Comparison of ENCODE assay signal across 15 cellular contexts in genomic region chr4:119297795-119298194, GRCh38. TPM values are rescaled to one million over a fixed set of nuclear protein-coding genes. Genes with fewer than 3 reads are reported as not detected.
A peak's percentile ranks its signal among the peaks of the same experiment; 100 is the strongest.
DNase-seq lines count a peak whose midpoint lies in the region; ATAC-seq and TF ChIP-seq lines count a peak whose summit lies in the region.
"Had no signal": no experiment of that assay in that cellular context is flagged by ENCODE, and none has a peak within 500 bp of the region (broad histone marks: within the 10 kb centered on the region; RNA-seq: fewer than 3 reads in every experiment).

No MANE protein-coding gene starts in this region.

- H3K27me3 ChIP-seq in cardiac muscle cell (no peaks in the 10 kb centered on the region), upper lobe of right lung (no peaks in the 10 kb centered on the region)
- H3K27me3 ChIP-seq: pancreas had no signal

- TF ChIP-seq CTCF in cardiac muscle cell (IDR thresholded peaks at IDR 0.05; ENCODE audit: low read depth, low read length) (no peak), upper lobe of right lung (IDR thresholded peaks at IDR 0.05) (no peak)

- intact Hi-C loops in Right ventricle myocardium superior (cut with DNase I) (no loop called here), upper lobe of right lung (cut with DNase I) (no loop called here)

- H3K4me1 ChIP-seq in cardiac muscle cell (ENCODE audit: low read depth) = peaks cover 6% of the 10 kb centered on the region
- peaks cover 23% of the 10 kb centered on the region for H3K4me1 ChIP-seq in upper lobe of right lung

- H3K36me3 Mint-ChIP-seq in activated T-helper 17 cell treated with anti-CD3 and anti-CD28 coated beads, Interleukin-2, amount 50 U/mL, for 72 hours (ENCODE audit: low read depth) = peaks cover 62% of the 10 kb centered on the region
- peaks cover 3 to 13% (median 11%) of the 10 kb centered on the region in 3 donors for H3K36me3 Mint-ChIP-seq in immature natural killer cell

- H3K27ac ChIP-seq in cardiac muscle cell (peak overlapping the region; percentile 92), upper lobe of right lung (no peak overlapping the region)
- H3K27ac ChIP-seq: pancreas had no signal

- peaks cover 9% of the 10 kb centered on the region for H3K4me1 Mint-ChIP-seq in activated T-helper 17 cell treated with anti-CD3 and anti-CD28 coated beads, Interleukin-2, amount 50 U/mL, for 72 hours
- H3K4me1 Mint-ChIP-seq in immature natural killer cell = peaks cover 36 to 53% of the 10 kb centered on the region in 2 donors

- H3K36me3 ChIP-seq in cardiac muscle cell (peaks cover 18% of the 10 kb centered on the region), upper lobe of right lung (peaks cover 40% of the 10 kb centered on the region)

- no peaks in the 10 kb centered on the region for H3K27me3 Mint-ChIP-seq in activated T-helper 17 cell treated with anti-CD3 and anti-CD28 coated beads, Interleukin-2, amount 50 U/mL, for 72 hours
- peaks cover 9 to 10% (median 9%) of the 10 kb centered on the region in 3 donors for H3K27me3 Mint-ChIP-seq in immature natural killer cell (ENCODE audit: low read depth in 3 of 3)

- DNase-seq in cardiac muscle cell (ENCODE audit: low read depth in 1 of 2, low spot score in 1 of 2) (no peak), Right ventricle myocardium superior (no peak), immature natural killer cell (no peak), upper lobe of right lung (no peak)
- DNase-seq: C1 segment of cervical spinal cord; NCI-H1694; NCI-H774; pancreas; stimulated activated CD4-positive, alpha-beta T cell treated with anti-CD3 and anti-CD28 coated beads, Interleukin-4, amount 100 ng/mL, for 1 hour had no signal

- no peaks in the 10 kb centered on the region for H3K9me3 Mint-ChIP-seq in activated T-helper 17 cell treated with anti-CD3 and anti-CD28 coated beads, Interleukin-2, amount 50 U/mL, for 72 hours
- H3K9me3 Mint-ChIP-seq in immature natural killer cell = no peaks in the 10 kb centered on the region

- H3K4me3 ChIP-seq in cardiac muscle cell = peak overlapping the region; percentile 76
- H3K4me3 ChIP-seq in upper lobe of right lung = peak overlapping the region; percentile 90

- H3K27ac Mint-ChIP-seq in activated T-helper 17 cell treated with anti-CD3 and anti-CD28 coated beads, Interleukin-2, amount 50 U/mL, for 72 hours = peak overlapping the region; percentile 100
- peak overlapping the region in 4 of 6 donors; percentile 67 to 98 (median 90) for H3K27ac Mint-ChIP-seq in immature natural killer cell

- peak overlapping the region; percentile 100 for H3K4me3 Mint-ChIP-seq in activated T-helper 17 cell treated with anti-CD3 and anti-CD28 coated beads, Interleukin-2, amount 50 U/mL, for 72 hours
- peak overlapping the region in 2 of 5 donors; percentile 36 to 99 for H3K4me3 Mint-ChIP-seq in immature natural killer cell

- no peak for ATAC-seq in Right ventricle myocardium superior (ENCODE audit: poor library complexity)
- no peak for ATAC-seq in activated T-helper 17 cell treated with anti-CD3 and anti-CD28 coated beads, Interleukin-2, amount 50 U/mL, for 72 hours (replicated peaks)
- ATAC-seq in upper lobe of right lung = no peak
- no peak for ATAC-seq in HG03175 (IDR thresholded peaks at IDR 0.05; ENCODE audit: unreplicated experiment)
- no peak for ATAC-seq in HG02571 (IDR thresholded peaks at IDR 0.05; ENCODE audit: unreplicated experiment)
- ATAC-seq in HG02981 (IDR thresholded peaks at IDR 0.05; ENCODE audit: unreplicated experiment) = no peak
- ATAC-seq: pancreas had no signal

- no peaks in the 10 kb centered on the region for H3K9me3 ChIP-seq in cardiac muscle cell (ENCODE audit: low read depth)
- no peaks in the 10 kb centered on the region for H3K9me3 ChIP-seq in upper lobe of right lung
- H3K9me3 ChIP-seq: pancreas had no signal

RNA-seq across cellular contexts. Expression of gene FABP2, which starts 24.1 kb away (rescaled TPM):
- total RNA-seq in cardiac muscle cell (5.5 and 6.0 TPM in 2 replicates), Right ventricle myocardium superior (not detected), upper lobe of right lung (not detected)
- polyA plus RNA-seq in cardiac muscle cell (9.9 and 12.4 TPM in 2 replicates), immature natural killer cell (not detected)
- total RNA-seq in activated T-helper 17 cell treated with anti-CD3 and anti-CD28 coated beads, Interleukin-2, amount 50 U/mL, for 72 hours = not detected
- total RNA-seq: bronchial epithelial cell, pancreas, subcutaneous adipose tissue had no signal
